In genomic region chr10:24363070-24363469, GRCh38 we compare ENCODE assay signal across 1 cellular context.
TF ChIP-seq lines count a peak whose summit lies in the region.

No MANE protein-coding gene starts in this region.

TF ChIP-seq in IMR-90, 13 proteins besides CTCF, POLR2A, EP300 and RAD21 (continued from another document):
- no peak for TF ChIP-seq ELK1 (IDR thresholded peaks at IDR 0.05; ENCODE audit: borderline replicate concordance, low read depth, low read length)
